ENCODE assay signal across 18 cellular contexts in the genomic region with DNA sequence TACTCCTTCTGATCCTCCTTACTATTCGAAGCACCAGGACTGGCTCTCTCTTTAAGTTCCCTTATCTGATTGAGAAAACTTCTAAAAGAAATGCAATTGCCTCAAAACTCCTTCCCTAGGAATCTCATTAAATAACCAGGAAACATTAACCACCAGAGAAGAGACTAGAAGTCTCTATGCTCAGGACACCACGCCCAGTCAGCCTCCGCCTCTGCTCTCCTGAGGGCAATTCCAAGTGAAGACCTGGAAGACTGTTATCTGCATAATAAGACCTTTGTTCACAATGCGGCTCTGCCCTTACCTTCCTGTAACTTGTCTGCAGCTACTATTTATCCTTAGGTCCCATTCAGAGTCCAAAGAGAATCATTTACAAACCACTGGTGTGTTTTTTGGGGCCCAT.
DNase-seq lines count a peak whose midpoint lies in the region; ATAC-seq and TF ChIP-seq lines count a peak whose summit lies in the region.
"Had no signal": no experiment of that assay in that cellular context is flagged by ENCODE, and none has a peak within 500 bp of the region (broad histone marks: within the 10 kb centered on the region; RNA-seq: fewer than 3 reads in every experiment).

No MANE protein-coding gene starts in this region.

- no peak overlapping the region for H3K27ac ChIP-seq in hepatocyte
- H3K27ac ChIP-seq: RWPE1 had no signal

- no peak overlapping the region for H3K4me2 ChIP-seq in hepatocyte

- peaks cover 3% of the 10 kb centered on the region for H3K9me3 Mint-ChIP-seq in activated CD4-positive, alpha-beta T cell treated with anti-CD3 and anti-CD28 coated beads, Interleukin-2, amount 10 ng/mL, durations not matched to agents 24 days and 14 days
- H3K9me3 Mint-ChIP-seq: H9, IgD-negative memory B cell had no signal

- H3K79me2 ChIP-seq in hepatocyte = no peaks in the 10 kb centered on the region

- H3K36me3 ChIP-seq in NT2/D1 (ENCODE audit: insufficient read depth, insufficient read length, low read length) = no peaks in the 10 kb centered on the region
- H3K36me3 ChIP-seq in hepatocyte (replicated peaks; ENCODE audit: insufficient read depth, low read depth) = no peaks in the 10 kb centered on the region

- peaks cover 8% of the 10 kb centered on the region; the same call in 1 of the 2 replicates for H3K9me3 ChIP-seq in NT2/D1 (ENCODE audit: insufficient read depth, low read length)
- H3K9me3 ChIP-seq in hepatocyte (ENCODE audit: low read depth) = no peaks in the 10 kb centered on the region

- H3K9me2 ChIP-seq in hepatocyte (replicated peaks; ENCODE audit: insufficient read depth) = no peaks in the 10 kb centered on the region

- H3K4me1 ChIP-seq in NT2/D1 (ENCODE audit: insufficient read depth, insufficient read length) (peaks cover 2% of the 10 kb centered on the region), hepatocyte (ENCODE audit: insufficient read depth) (peaks cover 19% of the 10 kb centered on the region)

- H3K4me3 Mint-ChIP-seq in activated CD4-positive, alpha-beta T cell treated with anti-CD3 and anti-CD28 coated beads, Interleukin-2, amount 10 ng/mL, durations not matched to agents 24 days and 14 days = no peak overlapping the region
- H3K4me3 Mint-ChIP-seq: B cell; CD4-positive, CD25-positive, alpha-beta regulatory T cell; H9 had no signal

- no peaks in the 10 kb centered on the region for H3K27me3 Mint-ChIP-seq in activated CD4-positive, alpha-beta T cell treated with anti-CD3 and anti-CD28 coated beads, Interleukin-2, amount 10 ng/mL, durations not matched to agents 24 days and 14 days
- H3K27me3 Mint-ChIP-seq: B cell; CD4-positive, CD25-positive, alpha-beta regulatory T cell; IgD-negative memory B cell had no signal

- ATAC-seq in sciatic nerve = peak; percentile 44

- intact Hi-C loops in sciatic nerve (cut with DNase I) = no loop called here
- intact Hi-C loops in activated CD4-positive, alpha-beta T cell treated with anti-CD3 and anti-CD28 coated beads, Interleukin-2, amount 10 ng/mL, durations not matched to agents 24 days and 14 days (cut with micrococcal nuclease) = loop anchor here (10.0 kb wide), 1 partner anchor 305 kb away; no protein-coding TSS in a partner anchor

- DNase-seq in ELF-1 (ENCODE audit: low read depth, low spot score) (peak; percentile 87), NT2/D1 (ENCODE audit: low read depth, low spot score) (peak; percentile 58), hepatocyte (ENCODE audit: low spot score) (peak; percentile 70), sciatic nerve (ENCODE audit: low spot score) (no peak), AML-193 (lab: John Stamatoyannopoulos, UW) (no peak), retina (no peak)
- DNase-seq in activated CD4-positive, alpha-beta T cell treated with anti-CD3 and anti-CD28 coated beads, Interleukin-2, amount 10 ng/mL, durations not matched to agents 24 days and 14 days = no peak
- DNase-seq: Calu3; CD4-positive, CD25-positive, alpha-beta regulatory T cell; DMS53; H9; MV-4-11; NCI-H1417; NCI-H1930; NCI-H526 treated with DMSO at 0.1 percent for 48 hours had no signal

- H3K36me3 Mint-ChIP-seq in activated CD4-positive, alpha-beta T cell treated with anti-CD3 and anti-CD28 coated beads, Interleukin-2, amount 10 ng/mL, durations not matched to agents 24 days and 14 days (ENCODE audit: low read depth) = peaks cover 14% of the 10 kb centered on the region
- H3K36me3 Mint-ChIP-seq: CD4-positive, CD25-positive, alpha-beta regulatory T cell had no signal

- H3K27me3 ChIP-seq in NT2/D1 (ENCODE audit: insufficient read depth, insufficient read length) (no peaks in the 10 kb centered on the region), hepatocyte (no peaks in the 10 kb centered on the region)

- 13% methylated on average over 4 of the region's 4 CpGs for WGBS in hepatocyte (ENCODE audit: low lambda C conversion rate, missing lambda C conversion rate)

- TF ChIP-seq CTCF in hepatocyte (IDR thresholded peaks at IDR 0.05; ENCODE audit: poor library complexity) = no peak

- no peak overlapping the region for H3K9ac ChIP-seq in NT2/D1 (ENCODE audit: insufficient read length, low read depth)

- no peak overlapping the region for H3K27ac Mint-ChIP-seq in activated CD4-positive, alpha-beta T cell treated with anti-CD3 and anti-CD28 coated beads, Interleukin-2, amount 10 ng/mL, durations not matched to agents 24 days and 14 days
- H3K27ac Mint-ChIP-seq: B cell, H9 had no signal

- no peak overlapping the region for H2AFZ ChIP-seq in hepatocyte

- H3K4me3 ChIP-seq in NT2/D1 (ENCODE audit: insufficient read length, low read depth) (no peak overlapping the region), hepatocyte (no peak overlapping the region)

- H4K20me1 ChIP-seq in hepatocyte (ENCODE audit: insufficient read depth, poor library complexity, severe bottlenecking) = no peaks in the 10 kb centered on the region

- peaks cover 24% of the 10 kb centered on the region for H3K4me1 Mint-ChIP-seq in activated CD4-positive, alpha-beta T cell treated with anti-CD3 and anti-CD28 coated beads, Interleukin-2, amount 10 ng/mL, durations not matched to agents 24 days and 14 days

Comparison
In these comparisons a context has a peak if more than half of its experiments do, and no peak if none do; other contexts are left out.
1. DNase-seq: peak in ELF-1 (single experiment), NT2/D1 (single experiment) and hepatocyte (single experiment); none in sciatic nerve (single experiment), activated CD4-positive, alpha-beta T cell treated with anti-CD3 and anti-CD28 coated beads, Interleukin-2, amount 10 ng/mL, durations not matched to agents 24 days and 14 days (single experiment), AML-193 (0 of 2) and retina (single experiment).